10 cellular contexts compared by ENCODE assay signal in genomic region chr1:32247452-32247851, GRCh38. TPM values are rescaled to one million over a fixed set of nuclear protein-coding genes. Genes with fewer than 3 reads are reported as not detected.
DNase-seq lines count a peak whose midpoint lies in the region; ATAC-seq and TF ChIP-seq lines count a peak whose summit lies in the region.
"Had no signal": no experiment of that assay in that cellular context is flagged by ENCODE, and none has a peak within 500 bp of the region (broad histone marks: within the 10 kb centered on the region; RNA-seq: fewer than 3 reads in every experiment).

No MANE protein-coding gene starts in this region.

- intact Hi-C loops in activated CD4-positive, alpha-beta T cell treated with anti-CD3 and anti-CD28 coated beads, Interleukin-2, amount 10 ng/mL, durations not matched to agents 24 days and 14 days (cut with micrococcal nuclease): no loop called here
- intact Hi-C loops in ascending aorta (cut with DNase I): no loop called here
- intact Hi-C loops in mucosa of descending colon (cut with DNase I, micrococcal nuclease): no loop called here
- intact Hi-C loops in tibial artery (cut with DNase I; ENCODE audit: low total_unique reads): no loop called here

- H3K4me3 ChIP-seq in ascending aorta (no peak overlapping the region), mucosa of descending colon (no peak overlapping the region), tibial artery (no peak overlapping the region), HAP-1 (no peak overlapping the region)

- H3K36me3 Mint-ChIP-seq in activated CD4-positive, alpha-beta T cell treated with anti-CD3 and anti-CD28 coated beads, Interleukin-2, amount 10 ng/mL, durations not matched to agents 24 days and 14 days (ENCODE audit: low read depth): peaks cover 12% of the 10 kb centered on the region

- H3K36me3 ChIP-seq in ascending aorta: no peaks in the 10 kb centered on the region
- no peaks in the 10 kb centered on the region for H3K36me3 ChIP-seq in mucosa of descending colon (ENCODE audit: low read depth)
- no peaks in the 10 kb centered on the region for H3K36me3 ChIP-seq in tibial artery
- H3K36me3 ChIP-seq in HAP-1 (replicated peaks): no peaks in the 10 kb centered on the region

- peak overlapping the region; percentile 69 for H3K4me3 Mint-ChIP-seq in activated CD4-positive, alpha-beta T cell treated with anti-CD3 and anti-CD28 coated beads, Interleukin-2, amount 10 ng/mL, durations not matched to agents 24 days and 14 days

- no peak for DNase-seq in activated CD4-positive, alpha-beta T cell treated with anti-CD3 and anti-CD28 coated beads, Interleukin-2, amount 10 ng/mL, durations not matched to agents 24 days and 14 days
- no peak for DNase-seq in activated CD4-positive, alpha-beta T cell treated with anti-CD3 and anti-CD28 coated beads for 48 hours
- DNase-seq in ascending aorta (ENCODE audit: low spot score in 2 of 2) (no peak), mucosa of descending colon (peak in 2 of 3 donors; percentile 33 to 61), tibial artery (no peak), CD1c-positive myeloid dendritic cell (ENCODE audit: extremely low spot score) (no peak), HAP-1 (ENCODE audit: low spot score in 2 of 2) (no peak)
- DNase-seq in stimulated activated CD4-positive, alpha-beta T cell treated with anti-CD3 and anti-CD28 coated beads, Interleukin-4, amount 100 ng/mL, for 24 hours: no peak

- H3K9me3 ChIP-seq in ascending aorta: no peaks in the 10 kb centered on the region
- no peaks in the 10 kb centered on the region for H3K9me3 ChIP-seq in mucosa of descending colon
- H3K9me3 ChIP-seq in tibial artery: no peaks in the 10 kb centered on the region
- H3K9me3 ChIP-seq in HAP-1: no peaks in the 10 kb centered on the region

- in situ Hi-C loops in HAP-1 (cut with MboI; ENCODE audit: low sequenced_read_pairs): no loop called here

- H3K4me1 ChIP-seq in ascending aorta: peaks cover 0 to 5% of the 10 kb centered on the region in 2 donors
- H3K4me1 ChIP-seq in mucosa of descending colon (ENCODE audit: low read depth): peaks cover 12% of the 10 kb centered on the region
- peaks cover 0 to 29% (median 19%) of the 10 kb centered on the region in 4 donors for H3K4me1 ChIP-seq in tibial artery
- H3K4me1 ChIP-seq in HAP-1: no peaks in the 10 kb centered on the region

- no peaks in the 10 kb centered on the region for H3K27me3 Mint-ChIP-seq in activated CD4-positive, alpha-beta T cell treated with anti-CD3 and anti-CD28 coated beads, Interleukin-2, amount 10 ng/mL, durations not matched to agents 24 days and 14 days

- no peaks in the 10 kb centered on the region for H3K9me3 Mint-ChIP-seq in activated CD4-positive, alpha-beta T cell treated with anti-CD3 and anti-CD28 coated beads, Interleukin-2, amount 10 ng/mL, durations not matched to agents 24 days and 14 days

- peak overlapping the region; percentile 96 for H3K27ac Mint-ChIP-seq in activated CD4-positive, alpha-beta T cell treated with anti-CD3 and anti-CD28 coated beads, Interleukin-2, amount 10 ng/mL, durations not matched to agents 24 days and 14 days

- ATAC-seq in mucosa of descending colon: no peak

- no peak for TF ChIP-seq CTCF in ascending aorta (IDR thresholded peaks at IDR 0.05)
- no peak for TF ChIP-seq CTCF in mucosa of descending colon (IDR thresholded peaks at IDR 0.05)
- no peak for TF ChIP-seq CTCF in tibial artery (IDR thresholded peaks at IDR 0.05)

- peaks cover 54% of the 10 kb centered on the region for H3K4me1 Mint-ChIP-seq in activated CD4-positive, alpha-beta T cell treated with anti-CD3 and anti-CD28 coated beads, Interleukin-2, amount 10 ng/mL, durations not matched to agents 24 days and 14 days

- H3K27ac ChIP-seq in ascending aorta (peak overlapping the region; percentile 62 to 64), tibial artery (peak overlapping the region; percentile 6 to 31)

- H3K27me3 ChIP-seq in ascending aorta (no peaks in the 10 kb centered on the region), tibial artery (no peaks in the 10 kb centered on the region), HAP-1 (ENCODE audit: low read depth) (no peaks in the 10 kb centered on the region)

RNA-seq across cellular contexts. Expression of gene FAM167B, which starts 0.4 kb away (rescaled TPM):
- 0.23 and 0.57 TPM in 2 replicates for total RNA-seq in activated CD4-positive, alpha-beta T cell treated with anti-CD3 and anti-CD28 coated beads, Interleukin-2, amount 10 ng/mL, durations not matched to agents 24 days and 14 days
- 26.1 TPM for total RNA-seq in ascending aorta
- 1 to 10 TPM; 3.4 to 5.5 (median 5.5) TPM for total RNA-seq in mucosa of descending colon

RNA-seq across cellular contexts. Expression of gene LCK, which starts 3.6 kb away (rescaled TPM):
- total RNA-seq in activated CD4-positive, alpha-beta T cell treated with anti-CD3 and anti-CD28 coated beads, Interleukin-2, amount 10 ng/mL, durations not matched to agents 24 days and 14 days: 240 and 248 TPM in 2 replicates
- not detected for total RNA-seq in ascending aorta
- 1 to 10 TPM; 4.7 to 6.0 (median 5.9) TPM for total RNA-seq in mucosa of descending colon

RNA-seq across cellular contexts. Expression of gene EIF3I, which starts 25.2 kb away (rescaled TPM):
- 304 and 341 TPM in 2 replicates for total RNA-seq in activated CD4-positive, alpha-beta T cell treated with anti-CD3 and anti-CD28 coated beads, Interleukin-2, amount 10 ng/mL, durations not matched to agents 24 days and 14 days
- total RNA-seq in ascending aorta (234 TPM), mucosa of descending colon (100 to 1,000 TPM; 111 to 138 (median 115) TPM)

RNA-seq across cellular contexts. Expression of gene TMEM234, which starts 25.3 kb away (rescaled TPM):
- total RNA-seq in activated CD4-positive, alpha-beta T cell treated with anti-CD3 and anti-CD28 coated beads, Interleukin-2, amount 10 ng/mL, durations not matched to agents 24 days and 14 days: 10.6 and 10.9 TPM in 2 replicates
- total RNA-seq in ascending aorta: 4.0 TPM
- 10 to 100 TPM; 21.1 to 35.6 (median 28.0) TPM for total RNA-seq in mucosa of descending colon

RNA-seq across cellular contexts. Expression of gene DCDC2B, which starts 38.6 kb away (rescaled TPM):
- total RNA-seq in activated CD4-positive, alpha-beta T cell treated with anti-CD3 and anti-CD28 coated beads, Interleukin-2, amount 10 ng/mL, durations not matched to agents 24 days and 14 days: 0.12 TPM in 1 of 2 replicates, not detected in the other
- total RNA-seq in ascending aorta: not detected
- total RNA-seq in mucosa of descending colon: not detected
- total RNA-seq: lung microvascular endothelial cell, subcutaneous adipose tissue had no signal

Comparison
In these comparisons a context has a peak if more than half of its experiments do, and no peak if none do; other contexts are left out.
1. DNase-seq: peak in mucosa of descending colon (2 of 3); none in activated CD4-positive, alpha-beta T cell treated with anti-CD3 and anti-CD28 coated beads, Interleukin-2, amount 10 ng/mL, durations not matched to agents 24 days and 14 days (single experiment), activated CD4-positive, alpha-beta T cell treated with anti-CD3 and anti-CD28 coated beads for 48 hours (single experiment), ascending aorta (0 of 2), tibial artery (0 of 2), CD1c-positive myeloid dendritic cell (single experiment), HAP-1 (0 of 2) and stimulated activated CD4-positive, alpha-beta T cell treated with anti-CD3 and anti-CD28 coated beads, Interleukin-4, amount 100 ng/mL, for 24 hours (single experiment).
2. RNA of gene LCK, which starts 3.6 kb away (total RNA-seq): 240 to 248 TPM in activated CD4-positive, alpha-beta T cell treated with anti-CD3 and anti-CD28 coated beads, Interleukin-2, amount 10 ng/mL, durations not matched to agents 24 days and 14 days; 4.7 to 6.0 TPM in mucosa of descending colon and not detected in ascending aorta (single experiment); every median in the first group is over 10 times any median in the second.